ENCODE assay signal across 8 cellular contexts in genomic region chr3:107524214-107525100, GRCh38. TPM values are rescaled to one million over a fixed set of nuclear protein-coding genes. Genes with fewer than 3 reads are reported as not detected.
DNase-seq lines count a peak whose midpoint lies in the region; ATAC-seq and TF ChIP-seq lines count a peak whose summit lies in the region.

No MANE protein-coding gene starts in this region.

- intact Hi-C loops in activated CD4-positive, alpha-beta T cell treated with anti-CD3 and anti-CD28 coated beads, Interleukin-2, amount 10 ng/mL, durations not matched to agents 24 days and 14 days (cut with micrococcal nuclease), result loop anchor here (5.0 to 10.0 kb wide), 4 partner anchors 138 to 1310 kb away; partner anchors contain the start of genes CIP2A and DZIP3
- intact Hi-C loops in left lung (cut with DNase I), result no loop called here

- no peaks in the 10 kb centered on the region for H3K36me3 ChIP-seq in left lung

- peak overlapping the region; percentile 74 to 86 for H3K4me3 ChIP-seq in left lung

- H3K27ac Mint-ChIP-seq in activated CD4-positive, alpha-beta T cell treated with anti-CD3 and anti-CD28 coated beads, Interleukin-2, amount 10 ng/mL, durations not matched to agents 24 days and 14 days, result peak overlapping the region; percentile 94

- TF ChIP-seq CTCF in GM10266 (IDR thresholded peaks at IDR 0.05; ENCODE audit: control insufficient read depth, insufficient read depth, low read depth, missing control alignments) (no peak), left lung (IDR thresholded peaks at IDR 0.05) (no peak)

- H3K4me3 Mint-ChIP-seq in activated CD4-positive, alpha-beta T cell treated with anti-CD3 and anti-CD28 coated beads, Interleukin-2, amount 10 ng/mL, durations not matched to agents 24 days and 14 days, result peak overlapping the region; percentile 97

- H3K36me3 Mint-ChIP-seq in activated CD4-positive, alpha-beta T cell treated with anti-CD3 and anti-CD28 coated beads, Interleukin-2, amount 10 ng/mL, durations not matched to agents 24 days and 14 days (ENCODE audit: low read depth), result peaks cover 17% of the 10 kb centered on the region

- ATAC-seq in left lung (peak; percentile 12), GM21737 (IDR thresholded peaks at IDR 0.05; ENCODE audit: unreplicated experiment) (no peak), HG03378 (IDR thresholded peaks at IDR 0.05; ENCODE audit: unreplicated experiment) (no peak)

- H3K4me1 ChIP-seq in left lung, result peaks cover 0 to 17% of the 10 kb centered on the region in 2 donors

- H3K27me3 Mint-ChIP-seq in activated CD4-positive, alpha-beta T cell treated with anti-CD3 and anti-CD28 coated beads, Interleukin-2, amount 10 ng/mL, durations not matched to agents 24 days and 14 days, result peaks cover 6% of the 10 kb centered on the region

- peaks cover 25% of the 10 kb centered on the region for H3K4me1 Mint-ChIP-seq in activated CD4-positive, alpha-beta T cell treated with anti-CD3 and anti-CD28 coated beads, Interleukin-2, amount 10 ng/mL, durations not matched to agents 24 days and 14 days

- no peaks in the 10 kb centered on the region for H3K9me3 Mint-ChIP-seq in activated CD4-positive, alpha-beta T cell treated with anti-CD3 and anti-CD28 coated beads, Interleukin-2, amount 10 ng/mL, durations not matched to agents 24 days and 14 days

- H3K9me3 ChIP-seq in left lung, result no peaks in the 10 kb centered on the region

- no peaks in the 10 kb centered on the region for H3K27me3 ChIP-seq in left lung

- peak; percentile 67 for DNase-seq in GM10266 (ENCODE audit: extremely low spot score)
- DNase-seq in M059J (ENCODE audit: low read depth), result peak; percentile 84
- peak; percentile 83 for DNase-seq in activated CD4-positive, alpha-beta T cell treated with anti-CD3 and anti-CD28 coated beads, Interleukin-2, amount 10 ng/mL, durations not matched to agents 24 days and 14 days
- peak; percentile 41 for DNase-seq in dedifferentiated amniotic fluid mesenchymal stem cell (ENCODE audit: extremely low spot score)
- DNase-seq in left lung, result peak; percentile 75 to 90
- DNase-seq in stimulated activated CD4-positive, alpha-beta T cell treated with anti-CD3 and anti-CD28 coated beads, Interleukin-2, amount 100 ng/mL, for 24 hours, result peak; percentile 47 to 57

- H3K27ac ChIP-seq in left lung, result peak overlapping the region; percentile 94 to 97

RNA-seq across cellular contexts. Expression of gene BBX, which starts 1.7 kb away (rescaled TPM):
- total RNA-seq in M059J (2014; rRNA removed; shearing (Covaris generic)), result 55.4 and 81.8 TPM in 2 replicates
- 37.2 and 39.6 TPM in 2 replicates for total RNA-seq in activated CD4-positive, alpha-beta T cell treated with anti-CD3 and anti-CD28 coated beads, Interleukin-2, amount 10 ng/mL, durations not matched to agents 24 days and 14 days
- total RNA-seq in left lung, result 10 to 100 TPM; 44.3 to 58.6 TPM
